Comparison of ENCODE assay signal across 1 cellular context in genomic region chr7:122212754-122213153, GRCh38.
TF ChIP-seq lines count a peak whose summit lies in the region.

No MANE protein-coding gene starts in this region.

TF ChIP-seq in endothelial cell of umbilical vein, 7 proteins besides CTCF, POLR2A, EP300 and RAD21 (continued from another document):
- TF ChIP-seq EZH2 (IDR thresholded peaks at IDR 0.05; ENCODE audit: borderline replicate concordance, low read depth, low read length, severe bottlenecking), result no peak
